In genomic region chr4:186805020-186805820, GRCh38 we compare ENCODE assay signal across 34 cellular contexts.
"Had no signal": no experiment of that assay in that cellular context is flagged by ENCODE, and none has a peak within 500 bp of the region (broad histone marks: within the 10 kb centered on the region; RNA-seq: fewer than 3 reads in every experiment).

No MANE protein-coding gene starts in this region.

- H3K4me1 Mint-ChIP-seq: activated naive CD8-positive, alpha-beta T cell treated with anti-CD3 and anti-CD28 coated beads for 36 hours had no signal

- H3K4me1 ChIP-seq: adrenal gland, lower lobe of right lung, suprapubic skin, tibial nerve had no signal

- H3K4me3 ChIP-seq: adrenal gland, body of pancreas, lower lobe of right lung, ovary, suprapubic skin, tibial nerve had no signal

- H3K4me3 Mint-ChIP-seq: activated CD4-positive, alpha-beta memory T cell treated with anti-CD3 and anti-CD28 coated beads for 36 hours; activated naive CD4-positive, alpha-beta T cell treated with anti-CD3 and anti-CD28 coated beads for 36 hours; activated naive CD8-positive, alpha-beta T cell treated with anti-CD3 and anti-CD28 coated beads for 36 hours; activated T-helper 1 cell treated with anti-CD3 and anti-CD28 coated beads, Interleukin-12 subunit alpha, Interleukin-12 subunit beta, Interleukin-2, Interleukin-4 antibody, amounts not matched to agents 30 ng/mL and 10 ng/mL and 1 ng/mL, durations not matched to agents 14 hours and 24 hours and 36 hours; nephron progenitor cell; T-helper 1 cell treated with Interleukin-12 subunit alpha and Interleukin-12 subunit beta and Interleukin-4 antibody, amounts not matched to agents 30 μg/mL and 1 μg/mL, for 36 hours had no signal

- ATAC-seq: activated CD4-positive, CD25-positive, alpha-beta regulatory T cell treated with anti-CD3 and anti-CD28 coated beads, Interleukin-2, amount 50 U/mL, for 24 hours; body of pancreas; left cardiac atrium; lower lobe of right lung had no signal

- H3K36me3 ChIP-seq: adrenal gland, lower lobe of right lung, neutrophil, ovary, suprapubic skin, tibial nerve, WERI-Rb-1 had no signal

- H3K9me3 ChIP-seq: adrenal gland, body of pancreas, lower lobe of right lung, neutrophil, ovary, suprapubic skin, tibial nerve had no signal

- H3K27me3 Mint-ChIP-seq: activated CD4-positive, alpha-beta memory T cell treated with anti-CD3 and anti-CD28 coated beads for 36 hours; progenitor cell of endocrine pancreas had no signal

- H3K27me3 ChIP-seq: adrenal gland, body of pancreas, neutrophil, ovary, suprapubic skin, tibial nerve had no signal

- H3K9me3 Mint-ChIP-seq: activated CD4-positive, alpha-beta memory T cell treated with anti-CD3 and anti-CD28 coated beads for 36 hours; activated naive CD4-positive, alpha-beta T cell treated with anti-CD3 and anti-CD28 coated beads for 36 hours; activated naive CD8-positive, alpha-beta T cell treated with anti-CD3 and anti-CD28 coated beads for 36 hours; activated T-helper 1 cell treated with anti-CD3 and anti-CD28 coated beads, Interleukin-12 subunit alpha, Interleukin-12 subunit beta, Interleukin-2, Interleukin-4 antibody, amounts not matched to agents 30 ng/mL and 10 ng/mL and 1 ng/mL, durations not matched to agents 14 hours and 24 hours and 36 hours; nephron progenitor cell; T-helper 1 cell treated with Interleukin-12 subunit alpha and Interleukin-12 subunit beta and Interleukin-4 antibody, amounts not matched to agents 30 μg/mL and 1 μg/mL, for 36 hours had no signal

- H3K36me3 Mint-ChIP-seq: activated CD4-positive, alpha-beta memory T cell treated with anti-CD3 and anti-CD28 coated beads for 36 hours; activated naive CD8-positive, alpha-beta T cell treated with anti-CD3 and anti-CD28 coated beads for 36 hours had no signal

- H3K27ac Mint-ChIP-seq: activated CD4-positive, alpha-beta memory T cell treated with anti-CD3 and anti-CD28 coated beads for 36 hours; activated naive CD4-positive, alpha-beta T cell treated with anti-CD3 and anti-CD28 coated beads for 36 hours; activated naive CD8-positive, alpha-beta T cell treated with anti-CD3 and anti-CD28 coated beads for 36 hours; activated T-helper 1 cell treated with anti-CD3 and anti-CD28 coated beads, Interleukin-12 subunit alpha, Interleukin-12 subunit beta, Interleukin-2, Interleukin-4 antibody, amounts not matched to agents 30 ng/mL and 10 ng/mL and 1 ng/mL, durations not matched to agents 14 hours and 24 hours and 36 hours; nephron progenitor cell; progenitor cell of endocrine pancreas; T-helper 1 cell treated with Interleukin-12 subunit alpha and Interleukin-12 subunit beta and Interleukin-4 antibody, amounts not matched to agents 30 μg/mL and 1 μg/mL, for 36 hours had no signal

- H3K27ac ChIP-seq: adrenal gland, body of pancreas, epithelial cell of prostate, lower lobe of right lung, neutrophil, ovary, suprapubic skin, tibial nerve, WERI-Rb-1 had no signal

- FAIRE-seq: colon, endometrium, frontal cortex, islet of Langerhans, TTC549 had no signal

- DNase-seq: activated CD4-positive, alpha-beta memory T cell treated with anti-CD3 and anti-CD28 coated beads for 36 hours; activated CD4-positive, alpha-beta T cell treated with anti-CD3 and anti-CD28 coated beads for 48 hours; activated CD8-positive, alpha-beta memory T cell treated with anti-CD3 and anti-CD28 coated beads, Interleukin-2, amount 50 U/mL, for 4 hours; activated effector memory CD4-positive, alpha-beta T cell treated with anti-CD3 and anti-CD28 coated beads, Interleukin-2, amount 50 U/mL, for 16 hours; activated naive CD4-positive, alpha-beta T cell treated with anti-CD3 and anti-CD28 coated beads for 36 hours; activated naive CD8-positive, alpha-beta T cell treated with anti-CD3 and anti-CD28 coated beads for 36 hours; activated T-cell treated with anti-CD3 and anti-CD28 coated beads, Interleukin-2, amount 50 U/mL, for 1 hour; adrenal gland; aorta; body of pancreas; effector CD8-positive, alpha-beta T cell; left cardiac atrium; lower lobe of right lung; mesendoderm; nephron progenitor cell; ovary; stimulated activated CD4-positive, alpha-beta T cell treated with anti-CD3 and anti-CD28 coated beads, Interleukin-15, amount 100 ng/mL, for 24 hours; stimulated activated CD4-positive, alpha-beta T cell treated with anti-CD3 and anti-CD28 coated beads, Interleukin-2, amount 100 ng/mL, for 24 hours; stimulated activated naive CD4-positive, alpha-beta T cell; T-helper 9 cell; WERI-Rb-1 had no signal
